ENCODE assay signal across 20 cellular contexts in the genomic region with DNA sequence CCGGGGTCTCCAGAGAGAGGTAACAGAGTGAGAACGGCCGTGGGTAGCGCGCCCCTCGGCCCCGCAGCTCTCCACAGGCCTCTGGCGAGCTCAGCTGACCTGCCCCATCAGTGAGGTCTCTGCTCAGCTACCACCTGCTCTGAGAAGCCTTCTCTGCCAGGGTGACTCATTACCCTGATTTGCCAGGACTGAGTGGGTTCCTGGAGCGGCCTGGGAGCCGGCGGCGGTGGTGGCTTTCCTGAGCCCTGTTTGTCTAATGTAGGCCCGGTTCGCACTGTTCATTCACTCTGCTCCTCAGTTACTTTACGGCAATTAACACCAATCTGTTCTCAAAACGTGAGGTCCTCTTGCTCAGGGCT.
A peak's percentile ranks its signal among the peaks of the same experiment; 100 is the strongest.
DNase-seq lines count a peak whose midpoint lies in the region; ATAC-seq and TF ChIP-seq lines count a peak whose summit lies in the region.
"Had no signal": no experiment of that assay in that cellular context is flagged by ENCODE, and none has a peak within 500 bp of the region (broad histone marks: within the 10 kb centered on the region; RNA-seq: fewer than 3 reads in every experiment).

No MANE protein-coding gene starts in this region.

- POLR2A ChIA-PET in SK-N-SH (lab: Yijun Ruan, JAX), result no interaction called here
- POLR2A ChIA-PET in naive thymus-derived CD4-positive, alpha-beta T cell (lab: Charles Lee), result no interaction called here

- H3K9ac ChIP-seq in SK-N-SH, result no peak overlapping the region

- DNase-seq in SK-N-SH (peak; percentile 36), Daoy (ENCODE audit: low read depth) (peak; percentile 85), ecto neural progenitor cell (ENCODE audit: low spot score) (no peak), amygdala (lab: John Stamatoyannopoulos, UW) (no peak)
- DNase-seq in naive thymus-derived CD4-positive, alpha-beta T cell, result no peak
- DNase-seq: 8988T; activated CD4-positive, alpha-beta memory T cell treated with anti-CD3 and anti-CD28 coated beads for 36 hours; central memory CD4-positive, alpha-beta T cell; mesenchymal stem cell; NCI-H1105 treated with DMSO at 0.1 percent for 48 hours; NCI-H69; PC-9; stimulated activated CD8-positive, alpha-beta memory T cell treated with anti-CD3 and anti-CD28 coated beads, Interleukin-4, amount 100 ng/mL, for 48 hours had no signal

- H3K4me2 ChIP-seq in SK-N-SH, result no peak overlapping the region
- H3K4me2 ChIP-seq: PC-9, smooth muscle cell had no signal

- no peaks in the 10 kb centered on the region for H3K79me2 ChIP-seq in SK-N-SH (ENCODE audit: insufficient read depth)

- intact Hi-C loops in naive thymus-derived CD4-positive, alpha-beta T cell (cut with micrococcal nuclease), result no loop called here

- H3K36me3 Mint-ChIP-seq in brain, result peaks cover 4% of the 10 kb centered on the region
- H3K36me3 Mint-ChIP-seq in naive thymus-derived CD4-positive, alpha-beta T cell, result peaks cover 0 to 5% (median 2%) of the 10 kb centered on the region in 5 donors
- H3K36me3 Mint-ChIP-seq: CD14-positive monocyte had no signal

- TF ChIP-seq CTCF in SK-N-SH (IDR thresholded peaks at IDR 0.05), result no peak
- TF ChIP-seq CTCF in brain (conservative IDR thresholded peaks at IDR 0.05), result no peak

- H3K27me3 ChIP-seq in SK-N-SH (ENCODE audit: insufficient read depth), result no peaks in the 10 kb centered on the region
- no peaks in the 10 kb centered on the region for H3K27me3 ChIP-seq in naive thymus-derived CD4-positive, alpha-beta T cell (ENCODE audit: control insufficient read depth in 2 of 2, insufficient read depth in 2 of 2, low read length in 2 of 2)

- no peak overlapping the region for H3K4me3 Mint-ChIP-seq in brain
- H3K4me3 Mint-ChIP-seq in naive thymus-derived CD4-positive, alpha-beta T cell, result peak overlapping the region in 3 of 10 donors; percentile 9 to 17 (median 14)
- H3K4me3 Mint-ChIP-seq: activated CD4-positive, alpha-beta memory T cell treated with anti-CD3 and anti-CD28 coated beads for 36 hours had no signal

- ATAC-seq in SK-N-SH treated with all-trans-retinoic acid at 6 μM for 48 hours (no peak), HG03520 (IDR thresholded peaks at IDR 0.05; ENCODE audit: unreplicated experiment) (no peak)
- peak; percentile 6 for ATAC-seq in naive thymus-derived CD4-positive, alpha-beta T cell

- H3K9me3 Mint-ChIP-seq in brain, result peaks cover 4 to 16% (median 6%) of the 10 kb centered on the region in 5 experiments
- H3K9me3 Mint-ChIP-seq in naive thymus-derived CD4-positive, alpha-beta T cell, result peaks cover 0 to 27% (median 8%) of the 10 kb centered on the region in 11 donors

- CTCF ChIA-PET in SK-N-SH (lab: Yijun Ruan, JAX), result no interaction called here
- CTCF ChIA-PET in naive thymus-derived CD4-positive, alpha-beta T cell (lab: Charles Lee), result no interaction called here

- TF ChIP-seq EP300 in SK-N-SH (IDR thresholded peaks at IDR 0.05; ENCODE audit: borderline replicate concordance in 1 of 2, low read depth in 1 of 2, low read length in 1 of 2), result no peak

- no peak overlapping the region for H3K27ac ChIP-seq in SK-N-SH (ENCODE audit: low read depth in 2 of 2, low read length in 1 of 2)
- no peak overlapping the region for H3K27ac ChIP-seq in naive thymus-derived CD4-positive, alpha-beta T cell (ENCODE audit: low read depth, low read length)
- H3K27ac ChIP-seq: PC-9, SK-N-MC, thoracic aorta had no signal

- no peaks in the 10 kb centered on the region for H4K20me1 ChIP-seq in SK-N-SH (ENCODE audit: insufficient read depth)

- H3K27ac Mint-ChIP-seq in brain, result peak overlapping the region in 3 of 5 experiments; percentile 40 to 57 (median 48)
- H3K27ac Mint-ChIP-seq in naive thymus-derived CD4-positive, alpha-beta T cell, result peak overlapping the region in 1 of 9 donors; percentile 32
- H3K27ac Mint-ChIP-seq: activated CD4-positive, alpha-beta memory T cell treated with anti-CD3 and anti-CD28 coated beads for 36 hours; CD14-positive monocyte had no signal

- no peaks in the 10 kb centered on the region for H3K36me3 ChIP-seq in SK-N-SH (replicated peaks in 1 of 2; ENCODE audit: control insufficient read depth in 1 of 2, insufficient read depth in 2 of 2, low read length in 1 of 2)
- H3K36me3 ChIP-seq in naive thymus-derived CD4-positive, alpha-beta T cell (ENCODE audit: control insufficient read depth in 2 of 3, insufficient read depth in 3 of 3, low read length in 3 of 3), result no peaks in the 10 kb centered on the region
- H3K36me3 ChIP-seq: thoracic aorta had no signal

- TF ChIP-seq RAD21 in SK-N-SH (IDR thresholded peaks at IDR 0.05; ENCODE audit: low read length), result no peak

- 55% methylated on average over 10 of the region's 16 CpGs for WGBS in SK-N-SH (ENCODE audit: low lambda C conversion rate)

- no peaks in the 10 kb centered on the region for H3F3A ChIP-seq in SK-N-SH (replicated peaks; ENCODE audit: insufficient read depth)

- no peak overlapping the region for H3K4me3 ChIP-seq in SK-N-SH (ENCODE audit: low read depth in 2 of 2, low read length in 1 of 2)
- H3K4me3 ChIP-seq in naive thymus-derived CD4-positive, alpha-beta T cell (ENCODE audit: low read length), result no peak overlapping the region
- H3K4me3 ChIP-seq: PC-9, SK-N-MC, smooth muscle cell, thoracic aorta had no signal

- peaks cover 9% of the 10 kb centered on the region for H3K27me3 Mint-ChIP-seq in brain
- H3K27me3 Mint-ChIP-seq in naive thymus-derived CD4-positive, alpha-beta T cell, result peaks cover 0 to 28% (median 11%) of the 10 kb centered on the region in 5 donors

- H2AFZ ChIP-seq in SK-N-SH (ENCODE audit: low read depth), result no peak overlapping the region
- H2AFZ ChIP-seq: PC-9 had no signal

- no peaks in the 10 kb centered on the region for H3K9me2 ChIP-seq in SK-N-SH

- H3K4me1 ChIP-seq in SK-N-SH (ENCODE audit: control insufficient read depth in 1 of 2, insufficient read depth in 2 of 2, low read depth in 1 of 2, low read length in 1 of 2), result peaks cover 0 to 11% of the 10 kb centered on the region in 2 experiments; a peak in 1 of 4 replicates
- no peaks in the 10 kb centered on the region for H3K4me1 ChIP-seq in naive thymus-derived CD4-positive, alpha-beta T cell (ENCODE audit: control insufficient read depth in 2 of 2, insufficient read depth in 2 of 2, low read length in 2 of 2)

- H3K9me3 ChIP-seq in SK-N-SH, result no peaks in the 10 kb centered on the region
- peaks cover 0 to 6% (median 0%) of the 10 kb centered on the region in 3 experiments for H3K9me3 ChIP-seq in naive thymus-derived CD4-positive, alpha-beta T cell (ENCODE audit: control insufficient read depth in 2 of 3, low read length in 3 of 3)

- peaks cover 22% of the 10 kb centered on the region for H3K4me1 Mint-ChIP-seq in brain
- no peaks in the 10 kb centered on the region for H3K4me1 Mint-ChIP-seq in naive thymus-derived CD4-positive, alpha-beta T cell
- H3K4me1 Mint-ChIP-seq: CD14-positive monocyte had no signal

TF ChIP-seq in SK-N-SH, 30 proteins besides CTCF, POLR2A, EP300 and RAD21 (continues in another document):
- TF ChIP-seq YY1 (IDR thresholded peaks at IDR 0.05; ENCODE audit: low read depth) (no peak), FOXM1 (IDR thresholded peaks at IDR 0.05; ENCODE audit: low read depth) (no peak), POLR2AphosphoS5 (IDR thresholded peaks at IDR 0.05; ENCODE audit: low read depth, low read length) (no peak), USF1 (IDR thresholded peaks at IDR 0.05; ENCODE audit: borderline replicate concordance, low read depth) (no peak), FOSL2 (IDR thresholded peaks at IDR 0.05; ENCODE audit: borderline replicate concordance, low read depth) (no peak), PBX3 (IDR thresholded peaks at IDR 0.05) (no peak), RXRA (IDR thresholded peaks at IDR 0.05; ENCODE audit: borderline replicate concordance, low read depth) (no peak), ELF1 (IDR thresholded peaks at IDR 0.05) (no peak)

TF ChIP-seq in SK-N-SH treated with all-trans-retinoic acid at 6 μM for 48 hours, 23 proteins besides CTCF, POLR2A, EP300 and RAD21 (continues in another document):
- TF ChIP-seq PATZ1 (CRISPR knock-in tag; IDR thresholded peaks at IDR 0.05; ENCODE audit: borderline replicate concordance) (no peak), SNAI2 (CRISPR knock-in tag; IDR thresholded peaks at IDR 0.05) (no peak), ARNTL (CRISPR knock-in tag; IDR thresholded peaks at IDR 0.05; ENCODE audit: borderline replicate concordance, low read depth) (no peak), ZC3H10 (CRISPR knock-in tag; IDR thresholded peaks at IDR 0.05) (no peak), BACH2 (CRISPR knock-in tag; IDR thresholded peaks at IDR 0.05; ENCODE audit: borderline replicate concordance) (no peak), GLIS3 (CRISPR knock-in tag; IDR thresholded peaks at IDR 0.05) (no peak), ZNF70 (CRISPR knock-in tag; IDR thresholded peaks at IDR 0.05) (no peak), RARB (CRISPR knock-in tag; IDR thresholded peaks at IDR 0.05) (no peak), CSRNP3 (CRISPR knock-in tag; IDR thresholded peaks at IDR 0.05) (no peak), ZFP3 (CRISPR knock-in tag; IDR thresholded peaks at IDR 0.05) (no peak), ZFP30 (CRISPR knock-in tag; IDR thresholded peaks at IDR 0.05) (no peak), TOX (CRISPR knock-in tag; IDR thresholded peaks at IDR 0.05; ENCODE audit: borderline replicate concordance) (no peak)

Comparison
In these comparisons a context has a peak if more than half of its experiments do, and no peak if none do; other contexts are left out.
1. DNase-seq: peak in SK-N-SH (single experiment) and Daoy (single experiment); none in naive thymus-derived CD4-positive, alpha-beta T cell (0 of 9), ecto neural progenitor cell (single experiment) and amygdala (0 of 56).